ENCODE assay signal across 22 cellular contexts in genomic region chr10:130452096-130452495, GRCh38.
"Had no signal": no experiment of that assay in that cellular context is flagged by ENCODE, and none has a peak within 500 bp of the region (broad histone marks: within the 10 kb centered on the region; RNA-seq: fewer than 3 reads in every experiment).

No MANE protein-coding gene starts in this region.

- DNase-seq: cortex of kidney; effector CD4-positive, alpha-beta T cell; foreskin fibroblast; gastrocnemius medialis; head of caudate nucleus; left lung; mesenchymal stem cell; midbrain; nephron progenitor cell; nucleus accumbens; ovary; posterior cingulate gyrus; psoas muscle; right cardiac atrium; stimulated activated CD4-positive, alpha-beta T cell treated with anti-CD3 and anti-CD28 coated beads, Interleukin-2, amount 100 ng/mL, for 24 hours; stimulated activated CD4-positive, alpha-beta T cell treated with anti-CD3 and anti-CD28 coated beads, Interleukin-4, amount 100 ng/mL, for 24 hours; stimulated activated naive CD4-positive, alpha-beta T cell treated with Interleukin-2 at 50 U/mL for 16 hours; stomach; thyroid gland; trophoblast cell had no signal

- ATAC-seq: gastrocnemius medialis; left lung; naive thymus-derived CD8-positive, alpha-beta T cell; psoas muscle; right cardiac atrium; stimulated activated effector memory CD8-positive, alpha-beta T cell treated with anti-CD3 and anti-CD28 coated beads, Interleukin-12 subunit alpha, Interleukin-12 subunit beta, amount 100 ng/mL, for 72 hours had no signal
